In genomic region chr1:212699839-212700596, GRCh38 we compare ENCODE assay signal across 8 cellular contexts. TPM values are rescaled to one million over a fixed set of nuclear protein-coding genes. Genes with fewer than 3 reads are reported as not detected.
DNase-seq lines count a peak whose midpoint lies in the region; ATAC-seq and TF ChIP-seq lines count a peak whose summit lies in the region.

A gene with protein sequence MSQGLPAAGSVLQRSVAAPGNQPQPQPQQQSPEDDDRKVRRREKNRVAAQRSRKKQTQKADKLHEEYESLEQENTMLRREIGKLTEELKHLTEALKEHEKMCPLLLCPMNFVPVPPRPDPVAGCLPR (minus strand): TSS chr1:212699840. CDS start chr1:212699762, 78 bp downstream.

- no peaks in the 10 kb centered on the region for H3K9me3 ChIP-seq in body of pancreas

- H3K27me3 ChIP-seq in body of pancreas: peaks cover 0 to 19% of the 10 kb centered on the region in 2 donors

- H3K36me3 ChIP-seq in body of pancreas (replicated peaks in 1 of 2; ENCODE audit: insufficient read depth in 1 of 2, low read depth in 2 of 2): no peaks in the 10 kb centered on the region

- peak; percentile 44 for ATAC-seq in GM18907 (IDR thresholded peaks at IDR 0.05; ENCODE audit: unreplicated experiment)
- peak; percentile 26 for ATAC-seq in HG02970 (IDR thresholded peaks at IDR 0.05; ENCODE audit: low FRiP score, unreplicated experiment)
- ATAC-seq in body of pancreas: peak; percentile 47
- no peak for ATAC-seq in left colon

- TF ChIP-seq POLR2A in body of pancreas (IDR thresholded peaks at IDR 0.05): no peak

- TF ChIP-seq CTCF in body of pancreas (IDR thresholded peaks at IDR 0.05): no peak

- DNase-seq in T-helper 2 cell (peak; percentile 29 to 60 (median 41)), body of pancreas (peak; percentile 28 to 32 (median 30)), left colon (peak; percentile 39 to 57), SK-N-DZ (ENCODE audit: low spot score) (no peak), NCI-H510A treated with DMSO at 0.1 percent for 48 hours (lab: John Stamatoyannopoulos, UW) (no peak)
- peak; percentile 63 to 77 for DNase-seq in stimulated activated CD4-positive, alpha-beta T cell treated with anti-CD3 and anti-CD28 coated beads, Interleukin-4, amount 100 ng/mL, for 4 hours

- intact Hi-C loops in body of pancreas (cut with DNase I): no loop called here
- intact Hi-C loops in left colon (cut with DNase I, micrococcal nuclease): no loop called here

- peak within 1 kb of the TSS in 2 of 4 donors; percentile 25 to 52 for H3K27ac ChIP-seq in body of pancreas

- H3K4me1 ChIP-seq in body of pancreas: peaks cover 31% of the 10 kb centered on the region

- H3K4me3 ChIP-seq in body of pancreas: peak within 1 kb of the TSS in 1 of 2 donors; percentile 14

- WGBS in body of pancreas, 2 donors: 1% methylated on average over 58 of the region's 89 CpGs; no CpG with 5 or more reads in 1 of the 2 donors

RNA-seq across cellular contexts. Expression of the gene that starts here (rescaled TPM):
- total RNA-seq in body of pancreas: 1 to 10 TPM in 1 of 2 donors, not detected in 1; 3.4 TPM
- total RNA-seq in left colon: 1 to 10 TPM in 1 of 2 donors, under 1 TPM in 1; 0.92 to 1.1 TPM
- 1.6 and 4.8 TPM in 2 replicates for polyA plus RNA-seq in SK-N-DZ (2014; cell fraction: cytosol; rRNA removed)
- polyA plus RNA-seq in SK-N-DZ (2014; cell fraction: nucleus; rRNA removed): 0.49 and 1.3 TPM in 2 replicates

Comparison
In these comparisons a context has a peak if more than half of its experiments do, and no peak if none do; other contexts are left out.
1. DNase-seq: peak in T-helper 2 cell (5 of 5), body of pancreas (4 of 4), left colon (2 of 2) and stimulated activated CD4-positive, alpha-beta T cell treated with anti-CD3 and anti-CD28 coated beads, Interleukin-4, amount 100 ng/mL, for 4 hours (2 of 2); none in SK-N-DZ (single experiment) and NCI-H510A treated with DMSO at 0.1 percent for 48 hours (single experiment).